Comparison of ENCODE assay signal across 18 cellular contexts in the genomic region with DNA sequence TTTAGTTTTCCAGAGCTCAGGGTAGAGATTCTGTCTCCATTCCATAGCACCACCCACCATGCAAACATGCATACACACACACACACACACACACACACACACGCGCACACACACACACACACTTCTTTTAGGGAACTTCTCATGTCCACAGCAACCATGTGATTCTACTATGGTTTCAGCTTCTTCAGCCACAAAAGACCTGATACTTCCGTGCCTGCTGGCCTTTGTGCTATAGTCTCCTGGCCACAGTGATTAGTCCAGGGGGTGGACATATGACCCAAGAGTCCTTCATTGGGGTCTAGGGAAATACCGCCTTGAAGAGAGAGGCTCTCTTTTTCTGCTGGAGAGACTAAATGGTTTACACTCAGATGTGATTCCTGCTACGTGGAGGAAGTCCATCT. TPM values are rescaled to one million over a fixed set of nuclear protein-coding genes. Genes with fewer than 3 reads are reported as not detected.
A peak's percentile ranks its signal among the peaks of the same experiment; 100 is the strongest.
DNase-seq lines count a peak whose midpoint lies in the region; ATAC-seq and TF ChIP-seq lines count a peak whose summit lies in the region.
"Had no signal": no experiment of that assay in that cellular context is flagged by ENCODE, and none has a peak within 500 bp of the region (broad histone marks: within the 10 kb centered on the region; RNA-seq: fewer than 3 reads in every experiment).

No MANE protein-coding gene starts in this region.

- peak; percentile 65 for DNase-seq in GM12865 (ENCODE audit: low read depth)
- peak; percentile 18 for DNase-seq in KBM-7
- DNase-seq in activated B cell treated with CpG ODN at 0.5 μM for 24 hours: no peak
- peak; percentile 26 for DNase-seq in midbrain (lab: John Stamatoyannopoulos, UW)
- DNase-seq in NCI-H2081 treated with DMSO at 0.1 percent for 48 hours (lab: John Stamatoyannopoulos, UW): no peak
- no peak for DNase-seq in erythroblast (lab: John Stamatoyannopoulos, UW)
- no peak for DNase-seq in naive thymus-derived CD4-positive, alpha-beta T cell
- DNase-seq in activated CD4-positive, alpha-beta T cell treated with anti-CD3 and anti-CD28 coated beads, Interleukin-2, amount 50 U/mL, for 4 hours: no peak
- DNase-seq: activated CD4-positive, alpha-beta T cell treated with anti-CD3 and anti-CD28 coated beads for 4 hours; activated CD8-positive, alpha-beta memory T cell treated with anti-CD3 and anti-CD28 coated beads, Interleukin-2, amount 50 U/mL, for 4 hours; activated naive CD4-positive, alpha-beta T cell treated with anti-CD3 and anti-CD28 coated beads for 36 hours; Caco-2; Kasumi-1; NCI-H1436; NCI-H345; SHP77 treated with DMSO at 0.1 percent for 48 hours; stimulated activated CD4-positive, alpha-beta T cell treated with anti-CD3 and anti-CD28 coated beads, Interleukin-2, amount 100 ng/mL, for 48 hours had no signal

- CTCF ChIA-PET in activated B cell treated with CpG ODN at 0.5 μM for 24 hours (lab: Charles Lee): no interaction called here
- CTCF ChIA-PET in naive thymus-derived CD4-positive, alpha-beta T cell (lab: Charles Lee): no interaction called here

- no peak overlapping the region for H3K4me3 ChIP-seq in GM12865 (ENCODE audit: low read depth, low read length)
- no peak overlapping the region for H3K4me3 ChIP-seq in naive thymus-derived CD4-positive, alpha-beta T cell (ENCODE audit: low read length)
- H3K4me3 ChIP-seq: ascending aorta had no signal

- no peaks in the 10 kb centered on the region for H3K27me3 Mint-ChIP-seq in activated B cell treated with CpG ODN at 0.5 μM for 24 hours
- H3K27me3 Mint-ChIP-seq in naive thymus-derived CD4-positive, alpha-beta T cell: peaks cover 0 to 8% (median 0%) of the 10 kb centered on the region in 5 donors

- POLR2A ChIA-PET in activated B cell treated with CpG ODN at 0.5 μM for 24 hours (lab: Charles Lee): interaction anchor here (0.8 to 1.2 kb wide), 2 partner anchors 32 to 54 kb away, joined by 3 read pairs; no protein-coding TSS in a partner anchor
- POLR2A ChIA-PET in naive thymus-derived CD4-positive, alpha-beta T cell (lab: Charles Lee): no interaction called here

- H3K4me1 Mint-ChIP-seq in activated B cell treated with CpG ODN at 0.5 μM for 24 hours: peaks cover 42% of the 10 kb centered on the region
- H3K4me1 Mint-ChIP-seq in naive thymus-derived CD4-positive, alpha-beta T cell: peaks cover 0 to 71% (median 50%) of the 10 kb centered on the region in 7 donors

- H3K4me3 Mint-ChIP-seq in activated B cell treated with CpG ODN at 0.5 μM for 24 hours: peak overlapping the region; percentile 24
- no peak overlapping the region for H3K4me3 Mint-ChIP-seq in naive thymus-derived CD4-positive, alpha-beta T cell
- H3K4me3 Mint-ChIP-seq: activated naive CD4-positive, alpha-beta T cell treated with anti-CD3 and anti-CD28 coated beads for 36 hours had no signal

- H3K27me3 ChIP-seq in naive thymus-derived CD4-positive, alpha-beta T cell (ENCODE audit: control insufficient read depth in 2 of 2, insufficient read depth in 2 of 2, low read length in 2 of 2): no peaks in the 10 kb centered on the region
- H3K27me3 ChIP-seq: ascending aorta had no signal

- H3K9me3 Mint-ChIP-seq in activated B cell treated with CpG ODN at 0.5 μM for 24 hours: no peaks in the 10 kb centered on the region
- no peaks in the 10 kb centered on the region for H3K9me3 Mint-ChIP-seq in naive thymus-derived CD4-positive, alpha-beta T cell
- H3K9me3 Mint-ChIP-seq: activated naive CD4-positive, alpha-beta T cell treated with anti-CD3 and anti-CD28 coated beads for 36 hours had no signal

- intact Hi-C loops in activated B cell treated with CpG ODN at 0.5 μM for 24 hours (cut with micrococcal nuclease): no loop called here
- intact Hi-C loops in naive thymus-derived CD4-positive, alpha-beta T cell (cut with micrococcal nuclease): no loop called here

- TF ChIP-seq CTCF in GM12865 (IDR thresholded peaks at IDR 0.05; ENCODE audit: insufficient read depth, low read depth, low read length, missing control alignments): no peak
- TF ChIP-seq CTCF in activated B cell treated with CpG ODN at 0.5 μM for 24 hours (IDR thresholded peaks at IDR 0.05): no peak

- in situ Hi-C loops in KBM-7 (cut with MboI; ENCODE audit: low pct_unique_long_range_greater_than_20kb, low sequenced_read_pairs): no loop called here

- no peak for ATAC-seq in activated B cell treated with CpG ODN at 0.5 μM for 24 hours (ENCODE audit: low read depth)
- ATAC-seq in naive thymus-derived CD4-positive, alpha-beta T cell: no peak

- no peaks in the 10 kb centered on the region for H3K9me3 ChIP-seq in naive thymus-derived CD4-positive, alpha-beta T cell (ENCODE audit: control insufficient read depth in 2 of 3, low read length in 3 of 3)
- H3K9me3 ChIP-seq: ascending aorta, Caco-2 had no signal

- no peaks in the 10 kb centered on the region for H3K36me3 ChIP-seq in naive thymus-derived CD4-positive, alpha-beta T cell (ENCODE audit: control insufficient read depth in 2 of 3, insufficient read depth in 3 of 3, low read length in 3 of 3)
- H3K36me3 ChIP-seq: ascending aorta had no signal

- no peak overlapping the region for H3K27ac Mint-ChIP-seq in activated B cell treated with CpG ODN at 0.5 μM for 24 hours
- H3K27ac Mint-ChIP-seq in naive thymus-derived CD4-positive, alpha-beta T cell: no peak overlapping the region
- H3K27ac Mint-ChIP-seq: activated naive CD4-positive, alpha-beta T cell treated with anti-CD3 and anti-CD28 coated beads for 36 hours had no signal

- H3K4me1 ChIP-seq in naive thymus-derived CD4-positive, alpha-beta T cell (ENCODE audit: control insufficient read depth in 2 of 2, insufficient read depth in 2 of 2, low read length in 2 of 2): peaks cover 0 to 9% of the 10 kb centered on the region in 2 donors

- no peak for TF ChIP-seq POLR2A in erythroblast (IDR thresholded peaks at IDR 0.05; ENCODE audit: low read length)

- no peaks in the 10 kb centered on the region for H3K36me3 Mint-ChIP-seq in activated B cell treated with CpG ODN at 0.5 μM for 24 hours (ENCODE audit: low read depth)
- H3K36me3 Mint-ChIP-seq in naive thymus-derived CD4-positive, alpha-beta T cell: no peaks in the 10 kb centered on the region

- H3K27ac ChIP-seq in naive thymus-derived CD4-positive, alpha-beta T cell (ENCODE audit: low read depth, low read length): no peak overlapping the region
- H3K27ac ChIP-seq: ascending aorta had no signal

RNA-seq across cellular contexts. Expression of a gene that starts 53.5 kb away (rescaled TPM):
- 3.4 and 3.6 TPM in 2 replicates for total RNA-seq in activated B cell treated with CpG ODN at 0.5 μM for 24 hours
- 10 to 100 TPM in 3 of 5 experiments, 1 to 10 TPM in 2; 3.3 to 12.8 (median 10.4) TPM for total RNA-seq in naive thymus-derived CD4-positive, alpha-beta T cell
- 1 to 10 TPM; 2.2 to 3.4 TPM for polyA plus RNA-seq in naive thymus-derived CD4-positive, alpha-beta T cell

Comparison
In these comparisons a context has a peak if more than half of its experiments do, and no peak if none do; other contexts are left out.
1. DNase-seq: peak in GM12865 (single experiment), KBM-7 (single experiment) and midbrain (single experiment); none in activated B cell treated with CpG ODN at 0.5 μM for 24 hours (single experiment), NCI-H2081 treated with DMSO at 0.1 percent for 48 hours (single experiment), erythroblast (0 of 2), naive thymus-derived CD4-positive, alpha-beta T cell (0 of 9) and activated CD4-positive, alpha-beta T cell treated with anti-CD3 and anti-CD28 coated beads, Interleukin-2, amount 50 U/mL, for 4 hours (0 of 2).